In genomic region chr4:83558693-83559092, GRCh38 we compare ENCODE assay signal across 12 cellular contexts. TPM values are rescaled to one million over a fixed set of nuclear protein-coding genes. Genes with fewer than 3 reads are reported as not detected.
DNase-seq lines count a peak whose midpoint lies in the region; ATAC-seq, FAIRE-seq and TF ChIP-seq lines count a peak whose summit lies in the region.
"Had no signal": no experiment of that assay in that cellular context is flagged by ENCODE, and none has a peak within 500 bp of the region (broad histone marks: within the 10 kb centered on the region; RNA-seq: fewer than 3 reads in every experiment).

No MANE protein-coding gene starts in this region.

- peak; percentile 91 for FAIRE-seq in RCC 7860 (lab: Jason Lieb, UNC)

- no peaks in the 10 kb centered on the region for H3K27me3 Mint-ChIP-seq in endodermal cell (ENCODE audit: insufficient read depth)

- H3K27ac Mint-ChIP-seq in endodermal cell: no peak overlapping the region

- no peak overlapping the region for H3K9ac ChIP-seq in fibroblast of lung (ENCODE audit: insufficient read depth, low read length)
- no peak overlapping the region for H3K9ac ChIP-seq in endodermal cell (ENCODE audit: extremely low read depth, low read length, poor library complexity, severe bottlenecking)
- no peak overlapping the region for H3K9ac ChIP-seq in Karpas-422 (ENCODE audit: low read length)

- H3K9me2 ChIP-seq in Karpas-422 (replicated peaks; ENCODE audit: insufficient read depth, low read length): no peaks in the 10 kb centered on the region

- H3K79me2 ChIP-seq in fibroblast of lung (ENCODE audit: control insufficient read depth, insufficient read depth, low read length): peaks cover 5% of the 10 kb centered on the region
- no peaks in the 10 kb centered on the region for H3K79me2 ChIP-seq in Karpas-422 (ENCODE audit: low read length)

- in situ Hi-C loops in ACHN (cut with HindIII; ENCODE audit: low pct_ligation_motif_present, low pct_unique_long_range_greater_than_20kb, low sequenced_read_pairs): no loop called here

- H3K4me1 Mint-ChIP-seq in endodermal cell: peaks cover 2% of the 10 kb centered on the region

- H3K4me1 ChIP-seq in fibroblast of lung (ENCODE audit: control insufficient read depth, extremely low read depth, insufficient read depth, low read length): peaks cover 5% of the 10 kb centered on the region
- H3K4me1 ChIP-seq in endodermal cell (ENCODE audit: control insufficient read depth, insufficient read depth, low read length): no peaks in the 10 kb centered on the region
- no peaks in the 10 kb centered on the region for H3K4me1 ChIP-seq in Karpas-422 (ENCODE audit: low read length)

- H3K27me3 ChIP-seq in fibroblast of lung (ENCODE audit: control insufficient read depth, insufficient read depth, low read length): no peaks in the 10 kb centered on the region
- no peaks in the 10 kb centered on the region for H3K27me3 ChIP-seq in endodermal cell (ENCODE audit: control insufficient read depth, insufficient read depth, low read length, poor library complexity, severe bottlenecking)
- H3K27me3 ChIP-seq in Karpas-422 (ENCODE audit: low read length): no peaks in the 10 kb centered on the region

- TF ChIP-seq CTCF in fibroblast of lung (conservative IDR thresholded peaks at IDR 0.05 in 1 of 2, IDR thresholded peaks at IDR 0.05 in 1 of 2; ENCODE audit: low read depth in 1 of 2, low read length in 2 of 2) (no peak), endodermal cell (conservative IDR thresholded peaks at IDR 0.05) (no peak)

- no peak overlapping the region for H3K4me3 Mint-ChIP-seq in endodermal cell
- H3K4me3 Mint-ChIP-seq: naive thymus-derived CD8-positive, alpha-beta T cell had no signal

- no peaks in the 10 kb centered on the region for H3K9me3 ChIP-seq in fibroblast of lung (ENCODE audit: control insufficient read depth, insufficient read depth, low read depth, low read length)
- H3K9me3 ChIP-seq in endodermal cell (ENCODE audit: control insufficient read depth, low read length): no peaks in the 10 kb centered on the region
- H3K9me3 ChIP-seq in Karpas-422 (ENCODE audit: low read length): no peaks in the 10 kb centered on the region

- H3K4me3 ChIP-seq in fibroblast of lung (replicated peaks in 1 of 4; ENCODE audit: control extremely low read depth in 1 of 4, insufficient read depth in 1 of 4, low read depth in 3 of 4, low read length in 4 of 4) (no peak overlapping the region), endodermal cell (ENCODE audit: low read length) (no peak overlapping the region), Karpas-422 (ENCODE audit: low read length) (no peak overlapping the region)

- no peak for ATAC-seq in sciatic nerve
- ATAC-seq: naive thymus-derived CD8-positive, alpha-beta T cell had no signal

- no peaks in the 10 kb centered on the region for H3K9me3 Mint-ChIP-seq in endodermal cell
- H3K9me3 Mint-ChIP-seq: naive thymus-derived CD8-positive, alpha-beta T cell had no signal

- H3K27ac ChIP-seq in fibroblast of lung (ENCODE audit: insufficient read depth, low read length) (no peak overlapping the region), endodermal cell (ENCODE audit: low read depth, low read length) (no peak overlapping the region), Karpas-422 (ENCODE audit: low read length) (no peak overlapping the region)

- H2AFZ ChIP-seq in fibroblast of lung (ENCODE audit: low read length): no peak overlapping the region
- H2AFZ ChIP-seq in Karpas-422 (ENCODE audit: low read length): no peak overlapping the region

- DNase-seq in ACHN: peak; percentile 12
- DNase-seq in HCEC 1CT: peak; percentile 18
- no peak for DNase-seq in RCC 7860 (ENCODE audit: low spot score)
- DNase-seq in fibroblast of lung (ENCODE audit: low read depth in 2 of 2): peak; percentile 39 to 67
- no peak for DNase-seq in endodermal cell
- no peak for DNase-seq in cerebellar cortex (ENCODE audit: low spot score)
- DNase-seq in Karpas-422: no peak
- no peak for DNase-seq in sciatic nerve (ENCODE audit: low spot score)
- DNase-seq: activated CD4-positive, alpha-beta T cell treated with anti-CD3 and anti-CD28 coated beads, Interleukin-2, amount 50 U/mL, for 1 hour; C1 segment of cervical spinal cord; naive thymus-derived CD8-positive, alpha-beta T cell; SHP77 treated with DMSO at 0.1 percent for 48 hours had no signal

- H4K20me1 ChIP-seq in fibroblast of lung (ENCODE audit: control insufficient read depth, extremely low read depth, insufficient read depth, low read length): no peaks in the 10 kb centered on the region
- H4K20me1 ChIP-seq in Karpas-422 (ENCODE audit: insufficient read depth, low read depth, low read length): no peaks in the 10 kb centered on the region

- H3K36me3 ChIP-seq in fibroblast of lung (ENCODE audit: control insufficient read depth, insufficient read depth, low read length) (no peaks in the 10 kb centered on the region), endodermal cell (ENCODE audit: control insufficient read depth, insufficient read depth, low read length) (no peaks in the 10 kb centered on the region), Karpas-422 (ENCODE audit: insufficient read depth, low read length) (no peaks in the 10 kb centered on the region)

- H3K36me3 Mint-ChIP-seq in endodermal cell (ENCODE audit: low read depth): no peaks in the 10 kb centered on the region
- H3K36me3 Mint-ChIP-seq: naive thymus-derived CD8-positive, alpha-beta T cell had no signal

- 93 to 94% methylated on average over 1 of the region's 1 CpG for WGBS in endodermal cell (ENCODE audit: insufficient coverage in 1 of 2, insufficient read length in 1 of 2), 2 experiments

- intact Hi-C loops in sciatic nerve (cut with DNase I): no loop called here

- no peak overlapping the region for H3K4me2 ChIP-seq in fibroblast of lung (ENCODE audit: extremely low read depth, insufficient read depth, low read length)
- H3K4me2 ChIP-seq in Karpas-422 (ENCODE audit: low read depth, low read length, poor library complexity, severe bottlenecking): no peak overlapping the region

RNA-seq across cellular contexts. Expression of gene GPAT3, which starts 22.8 kb away (rescaled TPM):
- total RNA-seq in fibroblast of lung (2.1 and 4.1 TPM in 2 replicates), endodermal cell (1 to 10 TPM in 1 of 2 donors, under 1 TPM in 1; 0.33 to 2.0 TPM), sciatic nerve (7.8 TPM)
- 2.6 and 11.2 TPM in 2 replicates for polyA plus RNA-seq in fibroblast of lung
- polyA plus RNA-seq in fibroblast of lung (2012): 1.7 and 7.1 TPM in 2 replicates
- 3.6 and 3.7 TPM in 2 replicates for polyA minus RNA-seq in fibroblast of lung (ENCODE audit: low replicate concordance)
- 0.53 TPM for polyA plus RNA-seq in endodermal cell (2013, experiment 1 of 2)
- 0.33 TPM for polyA plus RNA-seq in endodermal cell (2013, experiment 2 of 2)
- not detected in 2 replicates for total RNA-seq in Karpas-422 (2014; rRNA removed; shearing (Covaris generic); ENCODE audit: low replicate concordance)

Comparison
In these comparisons a context has a peak if more than half of its experiments do, and no peak if none do; other contexts are left out.
1. DNase-seq: peak in ACHN (single experiment), HCEC 1CT (single experiment) and fibroblast of lung (2 of 2); none in RCC 7860 (single experiment), endodermal cell (single experiment), cerebellar cortex (single experiment), Karpas-422 (single experiment) and sciatic nerve (single experiment).